ENCODE assay signal across 22 cellular contexts in genomic region chrX:123455693-123456092, GRCh38.
"Had no signal": no experiment of that assay in that cellular context is flagged by ENCODE, and none has a peak within 500 bp of the region (broad histone marks: within the 10 kb centered on the region; RNA-seq: fewer than 3 reads in every experiment).

No MANE protein-coding gene starts in this region.

- H3K27ac ChIP-seq: coronary artery, esophagus muscularis mucosa, foreskin keratinocyte, ovary, right lobe of liver, thoracic aorta, transverse colon, vagina had no signal

- FAIRE-seq: endothelial cell of umbilical vein, keratinocyte, small intestine had no signal

- H3K27me3 Mint-ChIP-seq: progenitor cell of endocrine pancreas; stimulated activated naive B cell treated with anti-CD40 and anti-IgM and Interleukin-4, amounts not matched to agents 10 μg/mL and 1 μg/mL and 100 μg/mL, for 72 hours; stimulated activated naive CD8-positive, alpha-beta T cell treated with anti-CD3 and anti-CD28 coated beads, Interleukin-15, Interleukin-2, amounts not matched to agents 100 ng/mL and 50 ng/mL, for 24 hours had no signal

- H3K4me3 Mint-ChIP-seq: memory B cell; natural killer cell; stimulated activated naive B cell treated with anti-CD40 and anti-IgM and Interleukin-4, amounts not matched to agents 10 μg/mL and 1 μg/mL and 100 μg/mL, for 72 hours; stimulated activated naive CD8-positive, alpha-beta T cell treated with anti-CD3 and anti-CD28 coated beads, Interleukin-15, Interleukin-2, amounts not matched to agents 100 ng/mL and 50 ng/mL, for 24 hours had no signal

- DNase-seq: dermis blood vessel endothelial cell; effector memory CD4-positive, alpha-beta T cell; foreskin keratinocyte; natural killer cell; occipital lobe; ovary; right lobe of liver; small intestine; stimulated activated CD4-positive, alpha-beta T cell treated with anti-CD3 and anti-CD28 coated beads, Interleukin-15, amount 100 ng/mL, for 24 hours; stimulated activated CD4-positive, alpha-beta T cell treated with anti-CD3 and anti-CD28 coated beads, Interleukin-2, amount 100 ng/mL, for 48 hours; stimulated activated naive B cell treated with anti-CD40 and anti-IgM and Interleukin-4, amounts not matched to agents 10 μg/mL and 1 μg/mL and 100 μg/mL, for 72 hours; transverse colon had no signal

- H3K4me1 Mint-ChIP-seq: memory B cell; natural killer cell; stimulated activated naive B cell treated with anti-CD40 and anti-IgM and Interleukin-4, amounts not matched to agents 10 μg/mL and 1 μg/mL and 100 μg/mL, for 72 hours had no signal

- H3K4me3 ChIP-seq: coronary artery, esophagus muscularis mucosa, lung, ovary, right lobe of liver, thoracic aorta, transverse colon, vagina had no signal

- H3K36me3 Mint-ChIP-seq: memory B cell; natural killer cell; stimulated activated naive B cell treated with anti-CD40 and anti-IgM and Interleukin-4, amounts not matched to agents 10 μg/mL and 1 μg/mL and 100 μg/mL, for 72 hours had no signal

- H3K27ac Mint-ChIP-seq: memory B cell; natural killer cell; progenitor cell of endocrine pancreas; stimulated activated naive B cell treated with anti-CD40 and anti-IgM and Interleukin-4, amounts not matched to agents 10 μg/mL and 1 μg/mL and 100 μg/mL, for 72 hours; stimulated activated naive CD8-positive, alpha-beta T cell treated with anti-CD3 and anti-CD28 coated beads, Interleukin-15, Interleukin-2, amounts not matched to agents 100 ng/mL and 50 ng/mL, for 24 hours had no signal

- ATAC-seq: foreskin keratinocyte; natural killer cell; right lobe of liver; stimulated activated naive B cell treated with anti-CD40 and anti-IgM and Interleukin-4, amounts not matched to agents 10 μg/mL and 1 μg/mL and 100 μg/mL, for 72 hours had no signal

- H3K9me3 ChIP-seq: esophagus muscularis mucosa, ovary, right lobe of liver, thoracic aorta, transverse colon, vagina had no signal

- H3K9me3 Mint-ChIP-seq: memory B cell; natural killer cell; stimulated activated naive B cell treated with anti-CD40 and anti-IgM and Interleukin-4, amounts not matched to agents 10 μg/mL and 1 μg/mL and 100 μg/mL, for 72 hours; stimulated activated naive CD8-positive, alpha-beta T cell treated with anti-CD3 and anti-CD28 coated beads, Interleukin-15, Interleukin-2, amounts not matched to agents 100 ng/mL and 50 ng/mL, for 24 hours had no signal

- H3K4me1 ChIP-seq: esophagus muscularis mucosa, foreskin keratinocyte, right lobe of liver, transverse colon, vagina had no signal
